ENCODE assay signal across 1 cellular context in genomic region chr12:104340177-104340576, GRCh38.
TF ChIP-seq lines count a peak whose summit lies in the region.

No MANE protein-coding gene starts in this region.

TF ChIP-seq in HCT116, 20 proteins besides CTCF, POLR2A, EP300 and RAD21:
- TF ChIP-seq SP1 (IDR thresholded peaks at IDR 0.05; ENCODE audit: low read depth) (no peak), ATF3 (IDR thresholded peaks at IDR 0.05) (no peak), JUND (IDR thresholded peaks at IDR 0.05) (no peak), ZFX (IDR thresholded peaks at IDR 0.05) (no peak), POLR2AphosphoS5 (IDR thresholded peaks at IDR 0.05; ENCODE audit: low read depth, low read length) (no peak), TCF7L2 (IDR thresholded peaks at IDR 0.05; ENCODE audit: borderline replicate concordance, extremely low read depth, insufficient read depth, insufficient read length) (no peak), SIN3A (IDR thresholded peaks at IDR 0.05; ENCODE audit: low read depth) (no peak), ZNF274 (IDR thresholded peaks at IDR 0.05; ENCODE audit: low read depth, low read length) (no peak)
